ENCODE assay signal across 16 cellular contexts in the genomic region with DNA sequence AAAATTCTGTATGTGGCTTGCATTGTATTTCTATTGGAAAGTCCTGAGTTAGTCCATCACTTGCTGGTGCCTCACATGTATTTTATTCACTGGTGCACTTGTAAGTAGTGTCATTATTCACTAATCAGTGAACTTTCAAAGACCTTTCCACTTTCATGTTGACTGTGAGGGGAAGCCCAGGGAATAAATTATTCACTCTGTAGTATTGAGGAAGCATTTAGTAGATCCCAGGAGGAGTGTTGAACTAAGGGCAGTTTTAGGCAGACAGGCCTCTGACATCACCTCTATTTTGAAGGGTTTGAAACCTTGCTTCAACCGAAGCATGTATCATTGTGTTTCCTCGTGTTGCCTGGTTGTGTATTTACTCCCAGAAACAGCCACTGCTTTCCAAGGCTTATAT.
DNase-seq lines count a peak whose midpoint lies in the region; ATAC-seq, FAIRE-seq and TF ChIP-seq lines count a peak whose summit lies in the region.
"Had no signal": no experiment of that assay in that cellular context is flagged by ENCODE, and none has a peak within 500 bp of the region (broad histone marks: within the 10 kb centered on the region; RNA-seq: fewer than 3 reads in every experiment).

No MANE protein-coding gene starts in this region.

- no peaks in the 10 kb centered on the region for H3K4me1 Mint-ChIP-seq in CD8-positive, alpha-beta memory T cell

- H3K27ac ChIP-seq in CD8-positive, alpha-beta memory T cell (ENCODE audit: low read depth, low read length): no peak overlapping the region

- H3K27ac Mint-ChIP-seq in CD8-positive, alpha-beta memory T cell: no peak overlapping the region
- H3K27ac Mint-ChIP-seq: type B pancreatic cell had no signal

- H3K4me3 Mint-ChIP-seq in CD8-positive, alpha-beta memory T cell: no peak overlapping the region
- H3K4me3 Mint-ChIP-seq: type B pancreatic cell had no signal

- no peaks in the 10 kb centered on the region for H3K27me3 ChIP-seq in CD8-positive, alpha-beta memory T cell (ENCODE audit: insufficient read depth, low read length, poor library complexity, severe bottlenecking)

- ATAC-seq in GM19324 (IDR thresholded peaks at IDR 0.05; ENCODE audit: low FRiP score, unreplicated experiment) (peak; percentile 89), HG02642 (IDR thresholded peaks at IDR 0.05; ENCODE audit: poor library complexity, unreplicated experiment) (peak; percentile 97), HG03378 (IDR thresholded peaks at IDR 0.05; ENCODE audit: unreplicated experiment) (peak; percentile 100)
- ATAC-seq: mucosa of descending colon had no signal

- FAIRE-seq in urothelium cell line (lab: Jason Lieb, UNC): no peak
- FAIRE-seq: astrocyte, endothelial cell of umbilical vein, G401.6 had no signal

- POLR2A ChIA-PET in CD8-positive, alpha-beta memory T cell (lab: Charles Lee): no interaction called here

- H3K36me3 Mint-ChIP-seq in CD8-positive, alpha-beta memory T cell: no peaks in the 10 kb centered on the region
- H3K36me3 Mint-ChIP-seq: type B pancreatic cell had no signal

- no peak for TF ChIP-seq CTCF in GM13977 (IDR thresholded peaks at IDR 0.05; ENCODE audit: extremely low read depth, insufficient read depth, missing control alignments)

- peaks cover 0 to 14% (median 3%) of the 10 kb centered on the region in 5 donors for H3K9me3 Mint-ChIP-seq in CD8-positive, alpha-beta memory T cell
- H3K9me3 Mint-ChIP-seq: type B pancreatic cell had no signal

- CTCF ChIA-PET in CD8-positive, alpha-beta memory T cell (lab: Charles Lee): no interaction called here

- no peak overlapping the region for H3K4me3 ChIP-seq in CD8-positive, alpha-beta memory T cell (ENCODE audit: low read length)
- H3K4me3 ChIP-seq: mucosa of descending colon had no signal

- no peaks in the 10 kb centered on the region for H3K27me3 Mint-ChIP-seq in CD8-positive, alpha-beta memory T cell
- H3K27me3 Mint-ChIP-seq: type B pancreatic cell had no signal

- H3K9me3 ChIP-seq in CD8-positive, alpha-beta memory T cell (ENCODE audit: low read length): no peaks in the 10 kb centered on the region
- H3K9me3 ChIP-seq: mucosa of descending colon had no signal

- no peaks in the 10 kb centered on the region for H3K36me3 ChIP-seq in CD8-positive, alpha-beta memory T cell (ENCODE audit: insufficient read depth, low read length)

- no peaks in the 10 kb centered on the region for H3K4me1 ChIP-seq in CD8-positive, alpha-beta memory T cell (ENCODE audit: insufficient read depth, low read length)

- in situ Hi-C loops in GM13977 (cut with MboI; ENCODE audit: low pct_unique_long_range_greater_than_20kb, low sequenced_read_pairs, unreplicated experiment): no loop called here

- DNase-seq in GM13977 (ENCODE audit: low spot score): peak; percentile 31
- no peak for DNase-seq in DMS153 treated with DMSO at 0.1 percent for 48 hours (lab: John Stamatoyannopoulos, UW; ENCODE audit: unreplicated experiment)
- no peak for DNase-seq in CD8-positive, alpha-beta memory T cell
- no peak for DNase-seq in dermis blood vessel endothelial cell
- no peak for DNase-seq in urothelium cell line (ENCODE audit: low spot score)
- DNase-seq: AML-193, mucosa of descending colon, NCI-H774, T-helper 1 cell had no signal
